Comparison of ENCODE assay signal across 27 cellular contexts in the genomic region with DNA sequence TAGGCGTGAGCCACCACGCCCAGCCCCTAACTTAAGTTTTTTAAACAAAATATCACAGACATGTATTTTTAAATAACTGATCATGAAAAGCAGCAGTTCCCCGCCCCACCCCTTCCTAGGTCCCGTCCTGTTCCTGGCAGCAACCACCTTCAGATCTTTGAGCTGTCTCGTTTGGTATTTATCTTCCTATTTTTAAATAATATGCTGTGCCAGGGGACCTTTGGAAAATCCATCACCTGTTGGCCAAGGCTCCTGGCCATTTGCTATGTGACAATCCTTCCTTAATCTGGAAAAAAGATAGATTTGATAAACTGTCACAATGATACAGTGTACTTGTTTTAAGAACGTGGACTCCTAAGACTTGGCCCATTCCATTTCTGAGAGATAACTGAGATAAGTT.
"Had no signal": no experiment of that assay in that cellular context is flagged by ENCODE, and none has a peak within 500 bp of the region (broad histone marks: within the 10 kb centered on the region; RNA-seq: fewer than 3 reads in every experiment).

No MANE protein-coding gene starts in this region.

- H3K36me3 ChIP-seq: thoracic aorta, thyroid gland, uterus had no signal

- H3K4me1 ChIP-seq: suprapubic skin, thyroid gland, transverse colon, upper lobe of left lung, upper lobe of right lung, vagina had no signal

- FAIRE-seq: urothelium cell line had no signal

- DNase-seq: stimulated activated CD4-positive, alpha-beta T cell treated with anti-CD3 and anti-CD28 coated beads, Interleukin-2, amount 100 ng/mL, for 48 hours; stimulated activated CD4-positive, alpha-beta T cell treated with anti-CD3 and anti-CD28 coated beads, Interleukin-4, amount 100 ng/mL, for 1 hour; stimulated activated CD4-positive, alpha-beta T cell treated with anti-CD3 and anti-CD28 coated beads, Interleukin-4, amount 100 ng/mL, for 24 hours; stimulated activated CD4-positive, alpha-beta T cell treated with anti-CD3 and anti-CD28 coated beads, Interleukin-4, amount 100 ng/mL, for 4 hours; stimulated activated CD8-positive, alpha-beta memory T cell treated with anti-CD3 and anti-CD28 coated beads, Interleukin-4, amount 100 ng/mL, for 48 hours; stimulated activated naive B cell treated with anti-CD40 and anti-IgM and Interleukin-4, amounts not matched to agents 10 μg/mL and 1 μg/mL and 100 μg/mL, for 72 hours; stimulated activated naive CD4-positive, alpha-beta T cell; stimulated activated naive CD4-positive, alpha-beta T cell treated with Interleukin-2 at 50 U/mL for 16 hours; stimulated activated naive CD8-positive, alpha-beta T cell treated with anti-CD3 and anti-CD28 coated beads, Interleukin-15, amount 100 ng/mL, for 72 hours; stimulated activated naive CD8-positive, alpha-beta T cell treated with anti-CD3 and anti-CD28 coated beads, Interleukin-15, Interleukin-2, amounts not matched to agents 100 U/mL and 50 U/mL, for 24 hours; stomach; substantia nigra; testis; thyroid gland; tibial artery; transverse colon; trophoblast cell; upper lobe of left lung; upper lobe of right lung; uterus had no signal

- H3K9me3 ChIP-seq: stomach, suprapubic skin, testis, thoracic aorta, thyroid gland, tibial artery, tibial nerve, transverse colon, upper lobe of left lung, upper lobe of right lung, uterus, vagina had no signal

- ATAC-seq: stimulated activated effector memory CD8-positive, alpha-beta T cell treated with anti-CD3 and anti-CD28 coated beads, Interleukin-12 subunit alpha, Interleukin-12 subunit beta, amount 100 ng/mL, for 72 hours; stimulated activated memory B cell treated with anti-CD40 and anti-IgM and Interleukin-4, amounts not matched to agents 10 μg/mL and 1 μg/mL and 100 μg/mL, for 72 hours; stimulated activated naive B cell treated with anti-CD40 and anti-IgM and Interleukin-4, amounts not matched to agents 10 μg/mL and 1 μg/mL and 100 μg/mL, for 72 hours; stimulated activated naive CD8-positive, alpha-beta T cell treated with anti-CD3 and anti-CD28 coated beads, Interleukin-15, amount 100 ng/mL, for 72 hours; stimulated activated naive CD8-positive, alpha-beta T cell treated with anti-CD3 and anti-CD28 coated beads, Interleukin-15, Interleukin-2, amounts not matched to agents 100 U/mL and 50 U/mL, for 24 hours; upper lobe of right lung had no signal

- H3K27ac ChIP-seq: stomach, suprapubic skin, testis, thoracic aorta, thyroid gland, tibial artery, tibial nerve, transverse colon, upper lobe of left lung, upper lobe of right lung, uterus, vagina had no signal

- H3K27me3 ChIP-seq: stomach, suprapubic skin, testis, thyroid gland, tibial artery, tibial nerve, transverse colon, upper lobe of left lung, upper lobe of right lung, uterus, vagina had no signal

- H3K4me3 ChIP-seq: stomach, suprapubic skin, testis, thoracic aorta, thyroid gland, tibial artery, tibial nerve, transverse colon, upper lobe of left lung, upper lobe of right lung, uterus, vagina had no signal
